11 cellular contexts compared by ENCODE assay signal in genomic region chr1:184806296-184806721, GRCh38. TPM values are rescaled to one million over a fixed set of nuclear protein-coding genes. Genes with fewer than 3 reads are reported as not detected.
DNase-seq lines count a peak whose midpoint lies in the region; ATAC-seq and TF ChIP-seq lines count a peak whose summit lies in the region.
"Had no signal": no experiment of that assay in that cellular context is flagged by ENCODE, and none has a peak within 500 bp of the region (broad histone marks: within the 10 kb centered on the region; RNA-seq: fewer than 3 reads in every experiment).

No MANE protein-coding gene starts in this region.

- H3K36me3 ChIP-seq in mucosa of descending colon (ENCODE audit: low read depth), result no peaks in the 10 kb centered on the region
- H3K36me3 ChIP-seq in hepatocyte (replicated peaks; ENCODE audit: insufficient read depth, low read depth), result no peaks in the 10 kb centered on the region

- H3K27ac ChIP-seq in hepatocyte, result no peak overlapping the region
- H3K27ac ChIP-seq: GM23248, testis had no signal

- H3K9me3 ChIP-seq in mucosa of descending colon (no peaks in the 10 kb centered on the region), hepatocyte (ENCODE audit: low read depth) (no peaks in the 10 kb centered on the region)
- H3K9me3 ChIP-seq: testis had no signal

- H3K4me2 ChIP-seq in hepatocyte, result no peak overlapping the region

- no peaks in the 10 kb centered on the region for H3K27me3 Mint-ChIP-seq in activated naive CD8-positive, alpha-beta T cell treated with anti-CD3 and anti-CD28 coated beads, Interleukin-2, amount 50 U/mL, for 24 hours
- H3K27me3 Mint-ChIP-seq: activated CD4-positive, alpha-beta T cell treated with anti-CD3 and anti-CD28 coated beads, Interleukin-2, amount 10 ng/mL, durations not matched to agents 24 days and 14 days had no signal

- no peaks in the 10 kb centered on the region for H3K9me2 ChIP-seq in hepatocyte (replicated peaks; ENCODE audit: insufficient read depth)

- no peaks in the 10 kb centered on the region for H3K36me3 Mint-ChIP-seq in activated naive CD8-positive, alpha-beta T cell treated with anti-CD3 and anti-CD28 coated beads, Interleukin-2, amount 50 U/mL, for 24 hours (ENCODE audit: low read depth)

- intact Hi-C loops in mucosa of descending colon (cut with DNase I, micrococcal nuclease), result loop anchor here in 1 of 2 donors (5.0 kb wide), 1 partner anchor 176 kb away; no protein-coding TSS in a partner anchor

- peak; percentile 13 for DNase-seq in GDM1 (lab: John Stamatoyannopoulos, UW)
- peak; percentile 95 for DNase-seq in NOMO-1 treated with DMSO at 0.1 percent for 48 hours (lab: John Stamatoyannopoulos, UW; ENCODE audit: unreplicated experiment)
- DNase-seq in epithelial cell of esophagus (ENCODE audit: low read depth), result peak; percentile 6
- no peak for DNase-seq in mucosa of descending colon
- no peak for DNase-seq in NCI-H2081 (lab: John Stamatoyannopoulos, UW)
- no peak for DNase-seq in activated naive CD8-positive, alpha-beta T cell treated with anti-CD3 and anti-CD28 coated beads, Interleukin-2, amount 50 U/mL, for 24 hours
- no peak for DNase-seq in hepatocyte (ENCODE audit: low spot score)
- DNase-seq in NCI-H1092 (lab: John Stamatoyannopoulos, UW), result no peak

- WGBS in hepatocyte (ENCODE audit: low lambda C conversion rate, missing lambda C conversion rate), result 80% methylated on average over 5 of the region's 5 CpGs

- ATAC-seq in mucosa of descending colon, result peak; percentile 41
- ATAC-seq in activated naive CD8-positive, alpha-beta T cell treated with anti-CD3 and anti-CD28 coated beads, Interleukin-2, amount 50 U/mL, for 24 hours, result no peak

- no peaks in the 10 kb centered on the region for H3K9me3 Mint-ChIP-seq in activated naive CD8-positive, alpha-beta T cell treated with anti-CD3 and anti-CD28 coated beads, Interleukin-2, amount 50 U/mL, for 24 hours
- H3K9me3 Mint-ChIP-seq: activated CD4-positive, alpha-beta T cell treated with anti-CD3 and anti-CD28 coated beads, Interleukin-2, amount 10 ng/mL, durations not matched to agents 24 days and 14 days had no signal

- H3K4me1 Mint-ChIP-seq in activated naive CD8-positive, alpha-beta T cell treated with anti-CD3 and anti-CD28 coated beads, Interleukin-2, amount 50 U/mL, for 24 hours, result peaks cover 10% of the 10 kb centered on the region

- TF ChIP-seq CTCF in epithelial cell of esophagus (IDR thresholded peaks at IDR 0.05; ENCODE audit: insufficient read depth, low read depth, low read length, missing control alignments), result no peak
- TF ChIP-seq CTCF in mucosa of descending colon (IDR thresholded peaks at IDR 0.05), result no peak
- TF ChIP-seq CTCF in hepatocyte (IDR thresholded peaks at IDR 0.05; ENCODE audit: poor library complexity), result no peak

- H3K79me2 ChIP-seq in hepatocyte, result no peaks in the 10 kb centered on the region

- H4K20me1 ChIP-seq in hepatocyte (ENCODE audit: insufficient read depth, poor library complexity, severe bottlenecking), result no peaks in the 10 kb centered on the region

- no peak overlapping the region for H3K27ac Mint-ChIP-seq in activated naive CD8-positive, alpha-beta T cell treated with anti-CD3 and anti-CD28 coated beads, Interleukin-2, amount 50 U/mL, for 24 hours
- H3K27ac Mint-ChIP-seq: activated CD4-positive, alpha-beta T cell treated with anti-CD3 and anti-CD28 coated beads, Interleukin-2, amount 10 ng/mL, durations not matched to agents 24 days and 14 days had no signal

- H2AFZ ChIP-seq in hepatocyte, result no peak overlapping the region
- H2AFZ ChIP-seq: GM23248 had no signal

- no peaks in the 10 kb centered on the region for H3K27me3 ChIP-seq in hepatocyte
- H3K27me3 ChIP-seq: testis had no signal

- H3K4me3 Mint-ChIP-seq in activated naive CD8-positive, alpha-beta T cell treated with anti-CD3 and anti-CD28 coated beads, Interleukin-2, amount 50 U/mL, for 24 hours, result no peak overlapping the region
- H3K4me3 Mint-ChIP-seq: activated CD4-positive, alpha-beta T cell treated with anti-CD3 and anti-CD28 coated beads, Interleukin-2, amount 10 ng/mL, durations not matched to agents 24 days and 14 days had no signal

- no peak overlapping the region for H3K4me3 ChIP-seq in epithelial cell of esophagus (ENCODE audit: low read length)
- no peak overlapping the region for H3K4me3 ChIP-seq in mucosa of descending colon
- no peak overlapping the region for H3K4me3 ChIP-seq in hepatocyte
- H3K4me3 ChIP-seq: GM23248, testis had no signal

- H3K4me1 ChIP-seq in mucosa of descending colon (ENCODE audit: low read depth), result no peaks in the 10 kb centered on the region
- H3K4me1 ChIP-seq in hepatocyte (ENCODE audit: insufficient read depth), result no peaks in the 10 kb centered on the region
- H3K4me1 ChIP-seq: testis had no signal

RNA-seq across cellular contexts. Expression of gene EDEM3, which starts 51.7 kb away (rescaled TPM):
- 10 to 100 TPM; 32.1 to 66.3 (median 66.0) TPM for total RNA-seq in mucosa of descending colon
- 50.8 and 54.1 TPM in 2 replicates for total RNA-seq in hepatocyte
- polyA plus RNA-seq in hepatocyte, result 14.9 and 16.5 TPM in 2 replicates

Comparison
In these comparisons a context has a peak if more than half of its experiments do, and no peak if none do; other contexts are left out.
1. DNase-seq: peak in GDM1 (single experiment), NOMO-1 treated with DMSO at 0.1 percent for 48 hours (single experiment) and epithelial cell of esophagus (single experiment); none in mucosa of descending colon (0 of 3), NCI-H2081 (0 of 2), activated naive CD8-positive, alpha-beta T cell treated with anti-CD3 and anti-CD28 coated beads, Interleukin-2, amount 50 U/mL, for 24 hours (single experiment), hepatocyte (single experiment) and NCI-H1092 (single experiment).